14 cellular contexts compared by ENCODE assay signal in genomic region chr2:195520671-195521155, GRCh38.
A peak's percentile ranks its signal among the peaks of the same experiment; 100 is the strongest.
DNase-seq lines count a peak whose midpoint lies in the region; ATAC-seq and TF ChIP-seq lines count a peak whose summit lies in the region.
"Had no signal": no experiment of that assay in that cellular context is flagged by ENCODE, and none has a peak within 500 bp of the region (broad histone marks: within the 10 kb centered on the region; RNA-seq: fewer than 3 reads in every experiment).

No MANE protein-coding gene starts in this region.

- no peaks in the 10 kb centered on the region for H3K36me3 ChIP-seq in kidney epithelial cell (ENCODE audit: control insufficient read depth, insufficient read depth, low read length)
- H3K36me3 ChIP-seq: upper lobe of left lung had no signal

- H3K4me3 ChIP-seq in AG04449 (ENCODE audit: low read depth, low read length) (no peak overlapping the region), kidney epithelial cell (ENCODE audit: low read depth, low read length) (no peak overlapping the region)
- H3K4me3 ChIP-seq: upper lobe of left lung had no signal

- ATAC-seq in GM18873 (IDR thresholded peaks at IDR 0.05; ENCODE audit: low FRiP score, unreplicated experiment) (no peak), GM21825 (IDR thresholded peaks at IDR 0.05; ENCODE audit: unreplicated experiment) (no peak)

- CTCF ChIA-PET in AG04449 (lab: Yijun Ruan, JAX), result interaction anchor here (0.6 to 1.2 kb wide), 2 partner anchors 23 to 1648 kb away, joined by 3 to 4 read pairs; no protein-coding TSS in a partner anchor

- DNase-seq in AG04449 (ENCODE audit: low read depth, low spot score) (peak; percentile 96), HCEC 1CT (peak; percentile 92), astrocyte of the hippocampus (ENCODE audit: low read depth, low spot score) (peak; percentile 84), kidney epithelial cell (ENCODE audit: low read depth) (peak; percentile 81), NCI-H510A (lab: John Stamatoyannopoulos, UW) (no peak), nucleus accumbens (lab: John Stamatoyannopoulos, UW) (no peak)
- DNase-seq: activated gamma-delta T cell, C1 segment of cervical spinal cord, immature natural killer cell, NCI-H2171, SHP77, upper lobe of left lung had no signal

- H3K27me3 ChIP-seq in kidney epithelial cell (ENCODE audit: control insufficient read depth, insufficient read depth, low read length), result no peaks in the 10 kb centered on the region
- H3K27me3 ChIP-seq: upper lobe of left lung had no signal

- POLR2A ChIA-PET in AG04449 (lab: Yijun Ruan, JAX), result interaction anchor here (0.7 to 1.6 kb wide), 5 partner anchors 13 to 136 kb away, joined by 3 to 14 read pairs (median 4); partner anchors contain the start of gene SLC39A10

- TF ChIP-seq CTCF in AG04449 (IDR thresholded peaks at IDR 0.05; ENCODE audit: insufficient read depth, low read length, missing control alignments) (no peak), kidney epithelial cell (IDR thresholded peaks at IDR 0.05; ENCODE audit: insufficient read depth, low read length, poor library complexity, severe bottlenecking) (no peak)

Comparison
In these comparisons a context has a peak if more than half of its experiments do, and no peak if none do; other contexts are left out.
1. DNase-seq: peak in AG04449 (single experiment), HCEC 1CT (single experiment), astrocyte of the hippocampus (single experiment) and kidney epithelial cell (single experiment); none in NCI-H510A (single experiment) and nucleus accumbens (0 of 56).